1 cellular context compared by ENCODE assay signal in the genomic region with DNA sequence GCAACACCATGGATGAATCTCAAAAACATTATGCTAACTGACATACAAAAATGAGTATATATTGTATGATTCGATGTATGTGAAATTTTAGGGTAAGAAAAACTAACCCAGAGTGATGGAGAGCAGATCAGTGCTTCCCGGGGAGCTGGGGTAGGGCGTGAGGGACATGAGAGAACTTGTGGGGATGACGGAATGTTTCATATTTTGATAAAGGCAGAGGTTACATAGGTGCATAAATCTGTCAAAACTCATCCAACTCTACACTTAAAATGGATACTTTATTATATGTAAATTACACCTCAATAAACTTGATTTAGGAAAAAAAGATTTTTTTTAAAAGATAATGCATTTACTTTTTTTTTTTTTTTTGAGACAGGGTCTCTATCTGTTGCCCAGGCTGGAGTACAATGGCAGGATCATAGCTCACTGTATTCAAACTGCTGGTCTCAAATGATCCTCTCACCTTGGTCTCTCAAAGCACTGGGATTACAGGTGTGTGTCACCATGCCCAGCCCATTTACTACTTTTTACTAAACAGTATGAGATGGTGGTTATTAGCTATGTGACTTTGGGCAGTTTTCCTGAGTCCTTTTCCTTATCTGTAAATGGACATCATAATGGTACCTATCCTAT.
TF ChIP-seq lines count a peak whose summit lies in the region.

No MANE protein-coding gene starts in this region.

TF ChIP-seq in GM23338, 12 proteins besides CTCF, POLR2A, EP300 and RAD21 (continued from another document):
- TF ChIP-seq, protein P1, sequence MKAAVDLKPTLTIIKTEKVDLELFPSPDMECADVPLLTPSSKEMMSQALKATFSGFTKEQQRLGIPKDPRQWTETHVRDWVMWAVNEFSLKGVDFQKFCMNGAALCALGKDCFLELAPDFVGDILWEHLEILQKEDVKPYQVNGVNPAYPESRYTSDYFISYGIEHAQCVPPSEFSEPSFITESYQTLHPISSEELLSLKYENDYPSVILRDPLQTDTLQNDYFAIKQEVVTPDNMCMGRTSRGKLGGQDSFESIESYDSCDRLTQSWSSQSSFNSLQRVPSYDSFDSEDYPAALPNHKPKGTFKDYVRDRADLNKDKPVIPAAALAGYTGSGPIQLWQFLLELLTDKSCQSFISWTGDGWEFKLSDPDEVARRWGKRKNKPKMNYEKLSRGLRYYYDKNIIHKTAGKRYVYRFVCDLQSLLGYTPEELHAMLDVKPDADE (IDR thresholded peaks at IDR 0.05), result no peak
- TF ChIP-seq, protein P2, sequence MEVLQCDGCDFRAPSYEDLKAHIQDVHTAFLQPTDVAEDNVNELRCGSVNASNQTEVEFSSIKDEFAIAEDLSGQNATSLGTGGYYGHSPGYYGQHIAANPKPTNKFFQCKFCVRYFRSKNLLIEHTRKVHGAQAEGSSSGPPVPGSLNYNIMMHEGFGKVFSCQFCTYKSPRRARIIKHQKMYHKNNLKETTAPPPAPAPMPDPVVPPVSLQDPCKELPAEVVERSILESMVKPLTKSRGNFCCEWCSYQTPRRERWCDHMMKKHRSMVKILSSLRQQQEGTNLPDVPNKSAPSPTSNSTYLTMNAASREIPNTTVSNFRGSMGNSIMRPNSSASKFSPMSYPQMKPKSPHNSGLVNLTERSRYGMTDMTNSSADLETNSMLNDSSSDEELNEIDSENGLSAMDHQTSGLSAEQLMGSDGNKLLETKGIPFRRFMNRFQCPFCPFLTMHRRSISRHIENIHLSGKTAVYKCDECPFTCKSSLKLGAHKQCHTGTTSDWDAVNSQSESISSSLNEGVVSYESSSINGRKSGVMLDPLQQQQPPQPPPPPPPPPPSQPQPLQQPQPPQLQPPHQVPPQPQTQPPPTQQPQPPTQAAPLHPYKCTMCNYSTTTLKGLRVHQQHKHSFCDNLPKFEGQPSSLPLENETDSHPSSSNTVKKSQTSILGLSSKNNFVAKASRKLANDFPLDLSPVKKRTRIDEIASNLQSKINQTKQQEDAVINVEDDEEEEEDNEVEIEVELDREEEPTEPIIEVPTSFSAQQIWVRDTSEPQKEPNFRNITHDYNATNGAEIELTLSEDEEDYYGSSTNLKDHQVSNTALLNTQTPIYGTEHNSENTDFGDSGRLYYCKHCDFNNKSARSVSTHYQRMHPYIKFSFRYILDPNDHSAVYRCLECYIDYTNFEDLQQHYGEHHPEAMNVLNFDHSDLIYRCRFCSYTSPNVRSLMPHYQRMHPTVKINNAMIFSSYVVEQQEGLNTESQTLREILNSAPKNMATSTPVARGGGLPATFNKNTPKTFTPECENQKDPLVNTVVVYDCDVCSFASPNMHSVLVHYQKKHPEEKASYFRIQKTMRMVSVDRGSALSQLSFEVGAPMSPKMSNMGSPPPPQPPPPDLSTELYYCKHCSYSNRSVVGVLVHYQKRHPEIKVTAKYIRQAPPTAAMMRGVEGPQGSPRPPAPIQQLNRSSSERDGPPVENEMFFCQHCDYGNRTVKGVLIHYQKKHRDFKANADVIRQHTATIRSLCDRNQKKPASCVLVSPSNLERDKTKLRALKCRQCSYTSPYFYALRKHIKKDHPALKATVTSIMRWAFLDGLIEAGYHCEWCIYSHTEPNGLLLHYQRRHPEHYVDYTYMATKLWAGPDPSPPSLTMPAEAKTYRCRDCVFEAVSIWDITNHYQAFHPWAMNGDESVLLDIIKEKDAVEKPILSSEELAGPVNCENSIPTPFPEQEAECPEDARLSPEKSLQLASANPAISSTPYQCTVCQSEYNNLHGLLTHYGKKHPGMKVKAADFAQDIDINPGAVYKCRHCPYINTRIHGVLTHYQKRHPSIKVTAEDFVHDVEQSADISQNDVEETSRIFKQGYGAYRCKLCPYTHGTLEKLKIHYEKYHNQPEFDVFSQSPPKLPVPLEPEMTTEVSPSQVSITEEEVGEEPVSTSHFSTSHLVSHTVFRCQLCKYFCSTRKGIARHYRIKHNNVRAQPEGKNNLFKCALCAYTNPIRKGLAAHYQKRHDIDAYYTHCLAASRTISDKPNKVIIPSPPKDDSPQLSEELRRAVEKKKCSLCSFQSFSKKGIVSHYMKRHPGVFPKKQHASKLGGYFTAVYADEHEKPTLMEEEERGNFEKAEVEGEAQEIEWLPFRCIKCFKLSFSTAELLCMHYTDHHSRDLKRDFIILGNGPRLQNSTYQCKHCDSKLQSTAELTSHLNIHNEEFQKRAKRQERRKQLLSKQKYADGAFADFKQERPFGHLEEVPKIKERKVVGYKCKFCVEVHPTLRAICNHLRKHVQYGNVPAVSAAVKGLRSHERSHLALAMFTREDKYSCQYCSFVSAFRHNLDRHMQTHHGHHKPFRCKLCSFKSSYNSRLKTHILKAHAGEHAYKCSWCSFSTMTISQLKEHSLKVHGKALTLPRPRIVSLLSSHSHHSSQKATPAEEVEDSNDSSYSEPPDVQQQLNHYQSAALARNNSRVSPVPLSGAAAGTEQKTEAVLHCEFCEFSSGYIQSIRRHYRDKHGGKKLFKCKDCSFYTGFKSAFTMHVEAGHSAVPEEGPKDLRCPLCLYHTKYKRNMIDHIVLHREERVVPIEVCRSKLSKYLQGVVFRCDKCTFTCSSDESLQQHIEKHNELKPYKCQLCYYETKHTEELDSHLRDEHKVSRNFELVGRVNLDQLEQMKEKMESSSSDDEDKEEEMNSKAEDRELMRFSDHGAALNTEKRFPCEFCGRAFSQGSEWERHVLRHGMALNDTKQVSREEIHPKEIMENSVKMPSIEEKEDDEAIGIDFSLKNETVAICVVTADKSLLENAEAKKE (CRISPR knock-in tag; IDR thresholded peaks at IDR 0.05), result no peak
